In the genomic region with DNA sequence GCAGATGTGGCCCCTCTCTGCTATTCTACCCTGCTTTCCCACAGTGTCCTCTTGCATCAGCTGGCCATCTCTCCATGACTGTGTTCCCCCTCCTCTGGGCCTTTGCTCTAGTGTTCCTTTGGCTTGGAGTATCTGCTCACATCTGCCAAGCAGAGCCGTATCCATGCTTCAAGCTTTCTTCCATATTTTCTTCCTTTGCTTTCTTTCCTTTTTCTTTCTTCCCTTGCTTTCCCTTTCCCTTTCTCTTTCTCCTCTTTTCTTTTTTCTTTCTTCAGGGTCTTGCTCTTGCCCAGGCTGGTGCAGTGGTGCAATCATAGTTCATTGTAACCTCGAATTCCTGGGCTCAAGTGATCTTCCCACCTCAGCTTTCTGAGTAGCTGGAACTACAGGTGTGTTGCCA, we compare ENCODE assay signal across 25 cellular contexts. TPM values are rescaled to one million over a fixed set of nuclear protein-coding genes. Genes with fewer than 3 reads are reported as not detected.
DNase-seq lines count a peak whose midpoint lies in the region; ATAC-seq and TF ChIP-seq lines count a peak whose summit lies in the region.
"Had no signal": no experiment of that assay in that cellular context is flagged by ENCODE, and none has a peak within 500 bp of the region (broad histone marks: within the 10 kb centered on the region; RNA-seq: fewer than 3 reads in every experiment).

No MANE protein-coding gene starts in this region.

- 89% methylated on average over 2 of the region's 2 CpGs for WGBS in mammary epithelial cell (ENCODE audit: low coverage, missing lambda C conversion rate)

- H3K9me3 ChIP-seq in mammary epithelial cell (replicated peaks; ENCODE audit: insufficient read depth, low read length) (no peaks in the 10 kb centered on the region), T-helper 17 cell (ENCODE audit: control insufficient read depth, low read length, poor library complexity, severe bottlenecking) (no peaks in the 10 kb centered on the region)
- H3K9me3 ChIP-seq: BLaER1, HAP-1, SJSA1 had no signal

- TF ChIP-seq CTCF in MCF 10A (IDR thresholded peaks at IDR 0.05; ENCODE audit: unreplicated experiment) (no peak), mammary epithelial cell (conservative IDR thresholded peaks at IDR 0.05 in 1 of 2, IDR thresholded peaks at IDR 0.05 in 1 of 2; ENCODE audit: extremely low read depth in 1 of 2, insufficient read depth in 1 of 2, low read depth in 1 of 2, low read length in 2 of 2) (no peak), chondrocyte (IDR thresholded peaks at IDR 0.05) (no peak)

- BruUV-seq in MCF 10A (replicated peaks; lab: Mats Ljungman, UMichigan) = no TSS peak
- BruUV-seq in mammary epithelial cell (replicated peaks; lab: Mats Ljungman, UMichigan) = no TSS peak

- H3K36me3 ChIP-seq in mammary epithelial cell (ENCODE audit: insufficient read depth, low read length) = no peaks in the 10 kb centered on the region
- H3K36me3 ChIP-seq: SJSA1 had no signal

- H3K27ac ChIP-seq in mammary epithelial cell (ENCODE audit: insufficient read depth, low read depth, low read length) = no peak overlapping the region
- H3K27ac ChIP-seq: BLaER1, GM23248, PC-9, SJSA1 had no signal

- H3K36me3 Mint-ChIP-seq in MCF 10A (ENCODE audit: insufficient read depth, unreplicated experiment) (peaks cover 10% of the 10 kb centered on the region), T-helper 17 cell (ENCODE audit: low read depth) (peaks cover 2% of the 10 kb centered on the region), chondrocyte (ENCODE audit: low read depth) (peaks cover 2% of the 10 kb centered on the region)
- H3K36me3 Mint-ChIP-seq in stimulated activated naive B cell treated with anti-CD40 and anti-IgM and Interleukin-4, amounts not matched to agents 10 μg/mL and 1 μg/mL and 100 μg/mL, for 72 hours = peaks cover 17 to 58% of the 10 kb centered on the region in 2 donors

- no peak overlapping the region for H3K4me3 ChIP-seq in mammary epithelial cell (replicated peaks in 1 of 3; ENCODE audit: insufficient read depth in 1 of 3, low read depth in 2 of 3, low read length in 3 of 3)
- H3K4me3 ChIP-seq: BLaER1, GM23248, HAP-1, PC-9, SJSA1 had no signal

- H4K20me1 ChIP-seq in mammary epithelial cell (ENCODE audit: insufficient read depth, low read length) = no peaks in the 10 kb centered on the region

- H3K4me2 ChIP-seq in mammary epithelial cell (ENCODE audit: insufficient read depth, low read depth, low read length) = no peak overlapping the region
- H3K4me2 ChIP-seq: BLaER1, PC-9 had no signal

- DNase-seq in MCF 10A (ENCODE audit: unreplicated experiment) = no peak
- no peak for DNase-seq in mammary epithelial cell
- DNase-seq in T-helper 17 cell = no peak
- DNase-seq in chondrocyte (ENCODE audit: low spot score) = no peak
- DNase-seq in stimulated activated naive B cell treated with anti-CD40 and anti-IgM and Interleukin-4, amounts not matched to agents 10 μg/mL and 1 μg/mL and 100 μg/mL, for 72 hours = no peak
- DNase-seq in HK-2 (ENCODE audit: unreplicated experiment) = no peak
- no peak for DNase-seq in activated effector memory CD4-positive, alpha-beta T cell treated with Interleukin-2 at 50 U/mL for 16 hours
- DNase-seq: CD4-positive, alpha-beta T cell; GM23248; IMR-90; Kasumi-1; MV-4-11; NCI-H1105; NCI-H1436 treated with DMSO at 0.1 percent for 48 hours; NCI-H1930; NCI-H2107; NCI-H524 treated with DMSO at 0.1 percent for 48 hours; NCI-H774; PC-9; Right ventricle myocardium superior; RPMI8226 had no signal

- H3K27me3 ChIP-seq in mammary epithelial cell (ENCODE audit: insufficient read depth, low read length) = no peaks in the 10 kb centered on the region
- H3K27me3 ChIP-seq: BLaER1, SJSA1 had no signal

- CTCF ChIA-PET in MCF 10A (lab: Yijun Ruan, JAX) = no interaction called here
- CTCF ChIA-PET in mammary epithelial cell (lab: Charles Lee; ENCODE audit: low non-redundant PET) = interaction anchor here (0.6 kb wide), 1 partner anchor 554 kb away, joined by 9 read pairs; no protein-coding TSS in a partner anchor

- dilution Hi-C loops in mammary epithelial cell (cut with HindIII; ENCODE audit: low sequenced_read_pairs) = no loop called here

- H3K4me1 Mint-ChIP-seq in MCF 10A (ENCODE audit: insufficient read depth, unreplicated experiment) (no peaks in the 10 kb centered on the region), T-helper 17 cell (peaks cover 55% of the 10 kb centered on the region), chondrocyte (ENCODE audit: low read depth) (no peaks in the 10 kb centered on the region)
- peaks cover 48 to 82% of the 10 kb centered on the region in 2 donors for H3K4me1 Mint-ChIP-seq in stimulated activated naive B cell treated with anti-CD40 and anti-IgM and Interleukin-4, amounts not matched to agents 10 μg/mL and 1 μg/mL and 100 μg/mL, for 72 hours

- H3K27ac Mint-ChIP-seq in MCF 10A (ENCODE audit: low read depth, unreplicated experiment) = peak overlapping the region; percentile 10
- H3K27ac Mint-ChIP-seq in T-helper 17 cell = peak overlapping the region; percentile 16
- H3K27ac Mint-ChIP-seq in chondrocyte (ENCODE audit: unreplicated experiment) = peak overlapping the region; percentile 53
- peak overlapping the region; percentile 1 for H3K27ac Mint-ChIP-seq in stimulated activated naive B cell treated with anti-CD40 and anti-IgM and Interleukin-4, amounts not matched to agents 10 μg/mL and 1 μg/mL and 100 μg/mL, for 72 hours

- POLR2A ChIA-PET in MCF 10A (lab: Yijun Ruan, JAX) = no interaction called here

- in situ Hi-C loops in mammary epithelial cell (cut with MboI; ENCODE audit: low sequenced_read_pairs in 2 of 2) = no loop called here

- H3K27me3 Mint-ChIP-seq in MCF 10A (ENCODE audit: insufficient read depth, unreplicated experiment) = no peaks in the 10 kb centered on the region
- no peaks in the 10 kb centered on the region for H3K27me3 Mint-ChIP-seq in T-helper 17 cell
- H3K27me3 Mint-ChIP-seq in chondrocyte (ENCODE audit: low read depth) = no peaks in the 10 kb centered on the region
- no peaks in the 10 kb centered on the region for H3K27me3 Mint-ChIP-seq in stimulated activated naive B cell treated with anti-CD40 and anti-IgM and Interleukin-4, amounts not matched to agents 10 μg/mL and 1 μg/mL and 100 μg/mL, for 72 hours
- H3K27me3 Mint-ChIP-seq: CD4-positive, alpha-beta T cell had no signal

- ATAC-seq in T-helper 17 cell = no peak
- no peak for ATAC-seq in stimulated activated naive B cell treated with anti-CD40 and anti-IgM and Interleukin-4, amounts not matched to agents 10 μg/mL and 1 μg/mL and 100 μg/mL, for 72 hours (replicated peaks)
- ATAC-seq in GM18870 (IDR thresholded peaks at IDR 0.05; ENCODE audit: unreplicated experiment) = no peak

- H3K4me3 Mint-ChIP-seq in MCF 10A (ENCODE audit: unreplicated experiment) (no peak overlapping the region), T-helper 17 cell (no peak overlapping the region), chondrocyte (ENCODE audit: unreplicated experiment) (no peak overlapping the region)
- no peak overlapping the region for H3K4me3 Mint-ChIP-seq in stimulated activated naive B cell treated with anti-CD40 and anti-IgM and Interleukin-4, amounts not matched to agents 10 μg/mL and 1 μg/mL and 100 μg/mL, for 72 hours
- H3K4me3 Mint-ChIP-seq: CD4-positive, alpha-beta T cell had no signal

- no peaks in the 10 kb centered on the region for H3K9me3 Mint-ChIP-seq in MCF 10A (ENCODE audit: unreplicated experiment)
- H3K9me3 Mint-ChIP-seq in chondrocyte (ENCODE audit: low read depth) = no peaks in the 10 kb centered on the region
- no peaks in the 10 kb centered on the region for H3K9me3 Mint-ChIP-seq in stimulated activated naive B cell treated with anti-CD40 and anti-IgM and Interleukin-4, amounts not matched to agents 10 μg/mL and 1 μg/mL and 100 μg/mL, for 72 hours
- H3K9me3 Mint-ChIP-seq: CD4-positive, alpha-beta T cell had no signal

- H2AFZ ChIP-seq in mammary epithelial cell (ENCODE audit: low read depth, low read length) = no peak overlapping the region
- H2AFZ ChIP-seq: GM23248, PC-9 had no signal

- intact Hi-C loops in MCF 10A (cut with micrococcal nuclease) = no loop called here
- intact Hi-C loops in mammary epithelial cell (cut with micrococcal nuclease) = no loop called here

- no peak overlapping the region for H3K9ac ChIP-seq in mammary epithelial cell (ENCODE audit: insufficient read depth, low read length)
- H3K9ac ChIP-seq: BLaER1, GM23248 had no signal

- H3K79me2 ChIP-seq in mammary epithelial cell (ENCODE audit: insufficient read depth, low read length) = peaks cover 76% of the 10 kb centered on the region

- H3K4me1 ChIP-seq in mammary epithelial cell (ENCODE audit: insufficient read depth, low read length) = no peaks in the 10 kb centered on the region
- H3K4me1 ChIP-seq: SJSA1 had no signal

RNA-seq across cellular contexts. Expression of gene KLHL18, which starts 12.6 kb away (rescaled TPM):
- 36.4 and 36.6 TPM in 2 replicates for total RNA-seq in MCF 10A (2022)
- total RNA-seq in mammary epithelial cell = 10 to 100 TPM; 27.2 to 35.9 TPM
- polyA plus RNA-seq in mammary epithelial cell = 38.1 TPM
- 32.7 TPM for polyA minus RNA-seq in mammary epithelial cell
- total RNA-seq in T-helper 17 cell = 10 to 100 TPM; 47.0 to 50.8 TPM
- 31.9 to 34.6 TPM (median 32.3 TPM) in 3 replicates for total RNA-seq in chondrocyte

RNA-seq across cellular contexts. Expression of gene KIF9, which starts 12.7 kb away (rescaled TPM):
- total RNA-seq in MCF 10A (2022) (6.7 and 9.5 TPM in 2 replicates), mammary epithelial cell (1 to 10 TPM; 4.0 to 5.6 TPM), T-helper 17 cell (10 to 100 TPM; 15.3 to 24.6 TPM), chondrocyte (3.9 to 4.5 TPM (median 4.3 TPM) in 3 replicates)
- 6.4 TPM for polyA plus RNA-seq in mammary epithelial cell
- 3.9 TPM for polyA minus RNA-seq in mammary epithelial cell

Comparison
In these comparisons a context has a peak if more than half of its experiments do, and no peak if none do; other contexts are left out.
1. H3K27ac Mint-ChIP-seq: peak in every context shown above with its lines; median percentile 53 in chondrocyte; 16 in T-helper 17 cell; 10 in MCF 10A; 1 in stimulated activated naive B cell treated with anti-CD40 and anti-IgM and Interleukin-4, amounts not matched to agents 10 μg/mL and 1 μg/mL and 100 μg/mL, for 72 hours.